ENCODE assay signal across 1 cellular context in genomic region chr16:55154956-55155355, GRCh38.
TF ChIP-seq lines count a peak whose summit lies in the region.

No MANE protein-coding gene starts in this region.

TF ChIP-seq in HepG2, 621 proteins besides CTCF, POLR2A, EP300 and RAD21 (continued from another document):
- no peak for TF ChIP-seq ZNF333 (CRISPR knock-in tag; IDR thresholded peaks at IDR 0.05; ENCODE audit: borderline replicate concordance)
- no peak for TF ChIP-seq HOXA7 (CRISPR knock-in tag; IDR thresholded peaks at IDR 0.05)
- TF ChIP-seq ZBTB7A (CRISPR knock-in tag; IDR thresholded peaks at IDR 0.05): no peak
- TF ChIP-seq SOX5 (CRISPR knock-in tag; IDR thresholded peaks at IDR 0.05; ENCODE audit: borderline replicate concordance): no peak
- TF ChIP-seq MAX (IDR thresholded peaks at IDR 0.05): no peak
- no peak for TF ChIP-seq RBM39 (IDR thresholded peaks at IDR 0.05; ENCODE audit: low read depth, low read length, poor library complexity, severe bottlenecking)
- no peak for TF ChIP-seq SOX13 (IDR thresholded peaks at IDR 0.05)
- TF ChIP-seq SOX13 (CRISPR knock-in tag; conservative IDR thresholded peaks at IDR 0.05 in 1 of 2, IDR thresholded peaks at IDR 0.05 in 1 of 2): no peak
- no peak for TF ChIP-seq PLRG1 (conservative IDR thresholded peaks at IDR 0.05)
- no peak for TF ChIP-seq ZNF574 (CRISPR knock-in tag; IDR thresholded peaks at IDR 0.05)
- no peak for TF ChIP-seq ATAD3A (CRISPR knock-in tag; IDR thresholded peaks at IDR 0.05)
